In genomic region chr14:50060871-50061663, GRCh38 we compare ENCODE assay signal across 8 cellular contexts. TPM values are rescaled to one million over a fixed set of nuclear protein-coding genes. Genes with fewer than 3 reads are reported as not detected.
A peak's percentile ranks its signal among the peaks of the same experiment; 100 is the strongest.
DNase-seq lines count a peak whose midpoint lies in the region; ATAC-seq and TF ChIP-seq lines count a peak whose summit lies in the region.

No MANE protein-coding gene starts in this region.

- no peaks in the 10 kb centered on the region for H3K9me3 ChIP-seq in neural progenitor cell (ENCODE audit: low read depth)

- H3K27me3 Mint-ChIP-seq in CD14-positive monocyte (ENCODE audit: low read depth in 3 of 3) (peaks cover 0 to 6% (median 2%) of the 10 kb centered on the region in 3 donors), neural progenitor cell (ENCODE audit: insufficient read depth, low read depth) (peaks cover 4% of the 10 kb centered on the region)
- no peaks in the 10 kb centered on the region for H3K27me3 Mint-ChIP-seq in activated T-helper 17 cell treated with anti-CD3 and anti-CD28 coated beads, Interleukin-2, amount 50 U/mL, for 72 hours

- H3K27ac Mint-ChIP-seq in CD14-positive monocyte, result peak overlapping the region; percentile 95 to 100 (median 99)
- peak overlapping the region; percentile 99 for H3K27ac Mint-ChIP-seq in activated T-helper 17 cell treated with anti-CD3 and anti-CD28 coated beads, Interleukin-2, amount 50 U/mL, for 72 hours
- H3K27ac Mint-ChIP-seq in neural progenitor cell, result peak overlapping the region; percentile 60

- H3K4me3 Mint-ChIP-seq in CD14-positive monocyte (peak overlapping the region; percentile 27 to 59), neural progenitor cell (no peak overlapping the region)
- peak overlapping the region; percentile 93 for H3K4me3 Mint-ChIP-seq in activated T-helper 17 cell treated with anti-CD3 and anti-CD28 coated beads, Interleukin-2, amount 50 U/mL, for 72 hours

- TF ChIP-seq CTCF in CD14-positive monocyte (IDR thresholded peaks at IDR 0.05), result peak; percentile 21
- peak; percentile 53 for TF ChIP-seq CTCF in fibroblast of the aortic adventitia (IDR thresholded peaks at IDR 0.05; ENCODE audit: insufficient read depth, low read length)
- no peak for TF ChIP-seq CTCF in neural progenitor cell (IDR thresholded peaks at IDR 0.05)

- H3K79me2 ChIP-seq in neural progenitor cell (ENCODE audit: low read depth), result no peaks in the 10 kb centered on the region

- no peaks in the 10 kb centered on the region for H3F3A ChIP-seq in neural progenitor cell (ENCODE audit: low read depth)

- no peak overlapping the region for H3K4me2 ChIP-seq in neural progenitor cell

- no peak overlapping the region for H3K27ac ChIP-seq in neural progenitor cell

- peaks cover 2 to 9% of the 10 kb centered on the region in 2 donors for H3K36me3 Mint-ChIP-seq in CD14-positive monocyte
- peaks cover 35% of the 10 kb centered on the region for H3K36me3 Mint-ChIP-seq in activated T-helper 17 cell treated with anti-CD3 and anti-CD28 coated beads, Interleukin-2, amount 50 U/mL, for 72 hours (ENCODE audit: low read depth)
- no peaks in the 10 kb centered on the region for H3K36me3 Mint-ChIP-seq in neural progenitor cell

- peaks cover 15% of the 10 kb centered on the region for H3K4me1 ChIP-seq in neural progenitor cell

- H2AFZ ChIP-seq in neural progenitor cell (replicated peaks), result peak overlapping the region; percentile 32

- intact Hi-C loops in CD14-positive monocyte (cut with micrococcal nuclease), result loop anchor here in 1 of 2 donors (1.0 to 5.0 kb wide), 3 partner anchors 21 to 154 kb away; no protein-coding TSS in a partner anchor

- no peaks in the 10 kb centered on the region for H4K20me1 ChIP-seq in neural progenitor cell (ENCODE audit: low read depth)

- H3K36me3 ChIP-seq in neural progenitor cell, result no peaks in the 10 kb centered on the region

- DNase-seq in CD14-positive monocyte (ENCODE audit: low spot score), result peak; percentile 83
- DNase-seq in NCI-H69 (lab: John Stamatoyannopoulos, UW), result peak; percentile 87
- peak; percentile 96 for DNase-seq in fibroblast of the aortic adventitia (ENCODE audit: low read depth)
- no peak for DNase-seq in neural progenitor cell (ENCODE audit: low spot score)
- no peak for DNase-seq in KG1 (lab: John Stamatoyannopoulos, UW)

- H3K9ac ChIP-seq in neural progenitor cell, result no peak overlapping the region

- H3K4me3 ChIP-seq in fibroblast of the aortic adventitia (ENCODE audit: low read depth, low read length) (peak overlapping the region; percentile 13), neural progenitor cell (no peak overlapping the region)

- H3K9me3 Mint-ChIP-seq in CD14-positive monocyte (peaks cover 0 to 3% (median 0%) of the 10 kb centered on the region in 7 donors), neural progenitor cell (no peaks in the 10 kb centered on the region)
- H3K9me3 Mint-ChIP-seq in activated T-helper 17 cell treated with anti-CD3 and anti-CD28 coated beads, Interleukin-2, amount 50 U/mL, for 72 hours, result no peaks in the 10 kb centered on the region

- ATAC-seq in GM21825 (IDR thresholded peaks at IDR 0.05; ENCODE audit: unreplicated experiment) (peak; percentile 21), GM18867 (IDR thresholded peaks at IDR 0.05; ENCODE audit: unreplicated experiment) (no peak)
- ATAC-seq in activated T-helper 17 cell treated with anti-CD3 and anti-CD28 coated beads, Interleukin-2, amount 50 U/mL, for 72 hours (replicated peaks), result peak; percentile 24

- H3K4me1 Mint-ChIP-seq in CD14-positive monocyte (peaks cover 92% of the 10 kb centered on the region), neural progenitor cell (peaks cover 16% of the 10 kb centered on the region)
- peaks cover 45% of the 10 kb centered on the region for H3K4me1 Mint-ChIP-seq in activated T-helper 17 cell treated with anti-CD3 and anti-CD28 coated beads, Interleukin-2, amount 50 U/mL, for 72 hours

- H3K27me3 ChIP-seq in neural progenitor cell, result no peaks in the 10 kb centered on the region

RNA-seq across cellular contexts. Expression of gene VCPKMT, which starts 55.3 kb away (rescaled TPM):
- polyA plus RNA-seq in CD14-positive monocyte, result 1 to 10 TPM; 3.4 to 3.5 TPM
- 10 to 100 TPM in 1 of 2 donors, 1 to 10 TPM in 1; 8.2 to 11.4 TPM for total RNA-seq in activated T-helper 17 cell treated with anti-CD3 and anti-CD28 coated beads, Interleukin-2, amount 50 U/mL, for 72 hours
- 6.1 and 9.6 TPM in 2 replicates for total RNA-seq in fibroblast of the aortic adventitia (ENCODE audit: low replicate concordance)
- 15.6 and 23.5 TPM in 2 replicates for total RNA-seq in neural progenitor cell (ENCODE audit: low replicate concordance)

Comparison
In these comparisons a context has a peak if more than half of its experiments do, and no peak if none do; other contexts are left out.
1. DNase-seq: peak in CD14-positive monocyte (single experiment), NCI-H69 (single experiment) and fibroblast of the aortic adventitia (single experiment); none in neural progenitor cell (single experiment) and KG1 (single experiment).
2. Peak in every context shown above with its lines, with median percentiles within 50 percentile points of each other: H3K27ac Mint-ChIP-seq.